ENCODE assay signal across 8 cellular contexts in genomic region chr19:19489804-19490204, GRCh38. TPM values are rescaled to one million over a fixed set of nuclear protein-coding genes. Genes with fewer than 3 reads are reported as not detected.
DNase-seq lines count a peak whose midpoint lies in the region; ATAC-seq and TF ChIP-seq lines count a peak whose summit lies in the region.

No MANE protein-coding gene starts in this region.

- ATAC-seq in GM18505 (IDR thresholded peaks at IDR 0.05; ENCODE audit: unreplicated experiment) (peak; percentile 12), heart right ventricle (peak in 6 of 8 donors; percentile 1 to 12 (median 9))

- H3K9me3 ChIP-seq in heart right ventricle (no peaks in the 10 kb centered on the region), sigmoid colon (no peaks in the 10 kb centered on the region)

- DNase-seq in activated CD4-positive, alpha-beta memory T cell treated with anti-CD3 and anti-CD28 coated beads, Interleukin-2, amount 10 ng/mL, durations not matched to agents 7 days and 5 days: no peak
- DNase-seq in heart right ventricle (no peak), sigmoid colon (no peak), NCI-H187 treated with DMSO at 0.1 percent for 48 hours (lab: John Stamatoyannopoulos, UW) (no peak), NCI-H2227 (lab: John Stamatoyannopoulos, UW; ENCODE audit: unreplicated experiment) (no peak), retina (no peak), SIG-M5 (lab: John Stamatoyannopoulos, UW) (no peak)

- H3K27me3 Mint-ChIP-seq in activated CD4-positive, alpha-beta memory T cell treated with anti-CD3 and anti-CD28 coated beads, Interleukin-2, amount 10 ng/mL, durations not matched to agents 7 days and 5 days: no peaks in the 10 kb centered on the region

- POLR2A ChIA-PET in activated CD4-positive, alpha-beta memory T cell treated with anti-CD3 and anti-CD28 coated beads, Interleukin-2, amount 10 ng/mL, durations not matched to agents 7 days and 5 days (lab: Charles Lee): interaction anchor here (0.8 to 4.5 kb wide), 20 partner anchors 14 to 570 kb away, joined by 3 to 79 read pairs (median 4); partner anchors contain the start of genes BORCS8, DDX49, GATAD2A and NDUFA13

- H3K36me3 ChIP-seq in heart right ventricle (peaks cover 0 to 54% (median 15%) of the 10 kb centered on the region in 9 donors), sigmoid colon (peaks cover 9 to 30% (median 17%) of the 10 kb centered on the region in 4 donors)

- H3K4me3 Mint-ChIP-seq in activated CD4-positive, alpha-beta memory T cell treated with anti-CD3 and anti-CD28 coated beads, Interleukin-2, amount 10 ng/mL, durations not matched to agents 7 days and 5 days: peak overlapping the region; percentile 65

- no peak for TF ChIP-seq CTCF in heart right ventricle (IDR thresholded peaks at IDR 0.05)
- no peak for TF ChIP-seq CTCF in sigmoid colon (IDR thresholded peaks at IDR 0.05)

- TF ChIP-seq POLR2A in GM18505 (IDR thresholded peaks at IDR 0.05; ENCODE audit: borderline replicate concordance, extremely low read depth, insufficient read depth, insufficient read length) (no peak), sigmoid colon (IDR thresholded peaks at IDR 0.05) (no peak)

- intact Hi-C loops in heart right ventricle (cut with DNase I) (loop anchor here (1.0 to 10.0 kb wide), 7 partner anchors 83 to 295 kb away; partner anchors contain the start of genes GATAD2A (in 2 of the 10), BORCS8 (in 1 of the 10) and RFXANK (in 1 of the 10)), sigmoid colon (cut with DNase I) (loop anchor here (1.0 to 5.0 kb wide), 2 partner anchors 83 to 123 kb away; partner anchors contain the start of gene GATAD2A)

- H3K36me3 Mint-ChIP-seq in activated CD4-positive, alpha-beta memory T cell treated with anti-CD3 and anti-CD28 coated beads, Interleukin-2, amount 10 ng/mL, durations not matched to agents 7 days and 5 days (ENCODE audit: low read depth): peaks cover 27% of the 10 kb centered on the region

- peaks cover 22 to 58% (median 47%) of the 10 kb centered on the region in 9 donors for H3K4me1 ChIP-seq in heart right ventricle
- H3K4me1 ChIP-seq in sigmoid colon: peaks cover 0 to 41% (median 30%) of the 10 kb centered on the region in 4 donors

- no peaks in the 10 kb centered on the region for H3K27me3 ChIP-seq in heart right ventricle
- H3K27me3 ChIP-seq in sigmoid colon: no peaks in the 10 kb centered on the region

- no peak for TF ChIP-seq EP300 in sigmoid colon (IDR thresholded peaks at IDR 0.05)

- CTCF ChIA-PET in activated CD4-positive, alpha-beta memory T cell treated with anti-CD3 and anti-CD28 coated beads, Interleukin-2, amount 10 ng/mL, durations not matched to agents 7 days and 5 days (lab: Charles Lee): interaction anchor here (0.7 to 5.6 kb wide), 17 partner anchors 15 to 298 kb away, joined by 3 to 155 read pairs (median 4); partner anchors contain the start of genes BORCS8, GATAD2A, NDUFA13 and RFXANK

- H3K4me1 Mint-ChIP-seq in activated CD4-positive, alpha-beta memory T cell treated with anti-CD3 and anti-CD28 coated beads, Interleukin-2, amount 10 ng/mL, durations not matched to agents 7 days and 5 days: peaks cover 40% of the 10 kb centered on the region

- no peaks in the 10 kb centered on the region for H3K9me3 Mint-ChIP-seq in activated CD4-positive, alpha-beta memory T cell treated with anti-CD3 and anti-CD28 coated beads, Interleukin-2, amount 10 ng/mL, durations not matched to agents 7 days and 5 days

- H3K4me3 ChIP-seq in heart right ventricle (peak overlapping the region in 5 of 10 donors; percentile 19 to 47 (median 29)), sigmoid colon (no peak overlapping the region)

- H3K27ac Mint-ChIP-seq in activated CD4-positive, alpha-beta memory T cell treated with anti-CD3 and anti-CD28 coated beads, Interleukin-2, amount 10 ng/mL, durations not matched to agents 7 days and 5 days: peak overlapping the region; percentile 98

- H3K27ac ChIP-seq in heart right ventricle: peak overlapping the region; percentile 36 to 91 (median 80)
- H3K27ac ChIP-seq in sigmoid colon: peak overlapping the region; percentile 58 to 70 (median 60)

- WGBS in heart right ventricle, 2 donors: 51 to 54% methylated on average over 9 of the region's 9 CpGs
- WGBS in sigmoid colon, 2 donors: 57 to 78% methylated on average over 9 of the region's 9 CpGs

RNA-seq across cellular contexts. Expression of gene TSSK6, which starts 25.5 kb away (rescaled TPM):
- 1 to 10 TPM; 5.3 to 5.7 TPM for total RNA-seq in activated CD4-positive, alpha-beta memory T cell treated with anti-CD3 and anti-CD28 coated beads, Interleukin-2, amount 10 ng/mL, durations not matched to agents 7 days and 5 days
- 1 to 10 TPM in 1 of 10 donors, under 1 TPM in 8, not detected in 1; 0.23 to 1.2 (median 0.45) TPM for total RNA-seq in heart right ventricle
- polyA plus RNA-seq in heart right ventricle: under 1 TPM; 0.29 to 0.49 TPM
- 1 to 10 TPM; 1.2 to 3.3 (median 1.5) TPM for total RNA-seq in sigmoid colon
- 1 to 10 TPM; 1.2 to 3.0 (median 2.4) TPM for polyA plus RNA-seq in sigmoid colon

RNA-seq across cellular contexts. Expression of gene NDUFA13, which starts 26.2 kb away (rescaled TPM):
- total RNA-seq in activated CD4-positive, alpha-beta memory T cell treated with anti-CD3 and anti-CD28 coated beads, Interleukin-2, amount 10 ng/mL, durations not matched to agents 7 days and 5 days: 100 to 1,000 TPM; 371 to 388 TPM
- total RNA-seq in heart right ventricle (1,000 to 10,000 TPM in 9 of 10 donors, 100 to 1,000 TPM in 1; 856 to 1,274 (median 1,129) TPM), sigmoid colon (100 to 1,000 TPM in 1 of 4 donors, 10 to 100 TPM in 3; 31.3 to 110 (median 55.4) TPM)
- polyA plus RNA-seq in heart right ventricle (1,000 to 10,000 TPM; 1,172 to 1,278 TPM), sigmoid colon (100 to 1,000 TPM; 239 to 339 (median 283) TPM)

RNA-seq across cellular contexts. Expression of gene YJEFN3, which starts 38.9 kb away (rescaled TPM):
- total RNA-seq in activated CD4-positive, alpha-beta memory T cell treated with anti-CD3 and anti-CD28 coated beads, Interleukin-2, amount 10 ng/mL, durations not matched to agents 7 days and 5 days: 1 to 10 TPM; 8.2 to 8.7 TPM
- total RNA-seq in heart right ventricle (1 to 10 TPM; 2.1 to 4.1 (median 2.4) TPM), sigmoid colon (1 to 10 TPM in 3 of 4 donors, under 1 TPM in 1; 0.71 to 3.1 (median 1.9) TPM)
- polyA plus RNA-seq in heart right ventricle (10 to 100 TPM in 1 of 2 donors, 1 to 10 TPM in 1; 4.0 to 13.1 TPM), sigmoid colon (10 to 100 TPM in 1 of 3 donors, not detected in 2; 14.4 TPM)

RNA-seq across cellular contexts. Expression of gene CILP2, which starts 48.3 kb away (rescaled TPM):
- under 1 TPM in 1 of 2 experiments, not detected in 1; 0.08 TPM for total RNA-seq in activated CD4-positive, alpha-beta memory T cell treated with anti-CD3 and anti-CD28 coated beads, Interleukin-2, amount 10 ng/mL, durations not matched to agents 7 days and 5 days
- total RNA-seq in heart right ventricle (under 1 TPM in 8 of 10 donors, not detected in 2; 0.09 to 0.61 (median 0.23) TPM), sigmoid colon (under 1 TPM in 1 of 4 donors, not detected in 3; 0.16 TPM)
- polyA plus RNA-seq in heart right ventricle (under 1 TPM; 0.07 to 0.23 TPM), sigmoid colon (under 1 TPM in 1 of 3 donors, not detected in 2; 0.29 TPM)
